11 cellular contexts compared by ENCODE assay signal in the genomic region with DNA sequence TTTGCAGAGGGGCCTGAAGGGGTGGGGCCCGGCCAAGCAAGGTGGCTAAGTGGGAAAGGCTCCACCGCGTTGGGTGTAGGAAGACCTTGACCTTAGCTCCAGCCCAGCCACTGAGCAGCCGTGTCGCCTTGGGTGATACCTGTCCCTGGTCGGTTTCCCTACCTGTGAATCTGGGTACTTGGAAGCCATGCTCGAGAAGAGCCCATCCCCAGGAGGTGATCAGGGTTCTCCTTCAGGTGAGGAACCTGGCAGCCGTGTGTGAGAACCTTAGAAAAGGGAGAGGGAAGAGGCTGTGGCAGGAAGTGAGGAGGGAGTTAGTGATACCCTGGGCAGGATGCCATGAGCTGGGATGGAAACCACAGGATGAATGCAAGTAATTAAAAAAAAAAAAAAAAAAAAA. TPM values are rescaled to one million over a fixed set of nuclear protein-coding genes. Genes with fewer than 3 reads are reported as not detected.
DNase-seq lines count a peak whose midpoint lies in the region; ATAC-seq and TF ChIP-seq lines count a peak whose summit lies in the region.
"Had no signal": no experiment of that assay in that cellular context is flagged by ENCODE, and none has a peak within 500 bp of the region (broad histone marks: within the 10 kb centered on the region; RNA-seq: fewer than 3 reads in every experiment).

No MANE protein-coding gene starts in this region.

- H3K27ac ChIP-seq in RWPE2 (ENCODE audit: poor library complexity, severe bottlenecking) (peak overlapping the region; percentile 45), dorsolateral prefrontal cortex (peak overlapping the region in 18 of 59 donors; percentile 6 to 70 (median 38))
- H3K27ac ChIP-seq: 22Rv1 had no signal

- H3K27me3 Mint-ChIP-seq in CD14-positive monocyte (ENCODE audit: low read depth in 3 of 3): peaks cover 0 to 2% (median 0%) of the 10 kb centered on the region in 3 donors
- H3K27me3 Mint-ChIP-seq: activated CD4-positive, alpha-beta T cell treated with anti-CD3 and anti-CD28 coated beads, Interleukin-2, amount 10 ng/mL, durations not matched to agents 24 days and 14 days; stimulated activated memory B cell treated with anti-CD40 and anti-IgM and Interleukin-4, amounts not matched to agents 10 μg/mL and 1 μg/mL and 100 μg/mL, for 72 hours had no signal

- peak; percentile 85 for ATAC-seq in RWPE2 (ENCODE audit: low read depth)
- no peak for ATAC-seq in stimulated activated effector memory CD8-positive, alpha-beta T cell treated with anti-CD3 and anti-CD28 coated beads, Interleukin-12 subunit alpha, Interleukin-12 subunit beta, amount 100 ng/mL, for 72 hours
- no peak for ATAC-seq in HG03139 (IDR thresholded peaks at IDR 0.05; ENCODE audit: unreplicated experiment)
- ATAC-seq: stimulated activated memory B cell treated with anti-CD40 and anti-IgM and Interleukin-4, amounts not matched to agents 10 μg/mL and 1 μg/mL and 100 μg/mL, for 72 hours had no signal

- H3K36me3 Mint-ChIP-seq in stimulated activated effector memory CD8-positive, alpha-beta T cell treated with anti-CD3 and anti-CD28 coated beads, Interleukin-12 subunit alpha, Interleukin-12 subunit beta, amount 100 ng/mL, for 72 hours: peaks cover 13% of the 10 kb centered on the region
- H3K36me3 Mint-ChIP-seq in CD14-positive monocyte: peaks cover 15 to 24% of the 10 kb centered on the region in 2 donors

- DNase-seq in DMS 273 (lab: John Stamatoyannopoulos, UW; ENCODE audit: unreplicated experiment) (peak; percentile 67), DMS 273 treated with DMSO at 0.1 percent for 48 hours (lab: John Stamatoyannopoulos, UW) (no peak), RWPE2 (ENCODE audit: low spot score) (peak; percentile 84), fibroblast of mammary gland (ENCODE audit: low read depth) (peak; percentile 87), dorsolateral prefrontal cortex (no peak), CD14-positive monocyte (ENCODE audit: low spot score) (no peak)
- no peak for DNase-seq in stimulated activated effector memory CD8-positive, alpha-beta T cell treated with anti-CD3 and anti-CD28 coated beads, Interleukin-12 subunit alpha, Interleukin-12 subunit beta, amount 100 ng/mL, for 72 hours (ENCODE audit: low spot score in 2 of 2)
- DNase-seq: activated CD4-positive, alpha-beta T cell treated with anti-CD3 and anti-CD28 coated beads, Interleukin-2, amount 10 ng/mL, durations not matched to agents 24 days and 14 days had no signal

- intact Hi-C loops in dorsolateral prefrontal cortex (cut with DNase I) (no loop called here), CD14-positive monocyte (cut with micrococcal nuclease) (no loop called here)

- H3K4me1 ChIP-seq in RWPE2 (ENCODE audit: insufficient read depth, poor library complexity, severe bottlenecking): peaks cover 11% of the 10 kb centered on the region

- no peaks in the 10 kb centered on the region for H3K9me3 Mint-ChIP-seq in stimulated activated effector memory CD8-positive, alpha-beta T cell treated with anti-CD3 and anti-CD28 coated beads, Interleukin-12 subunit alpha, Interleukin-12 subunit beta, amount 100 ng/mL, for 72 hours
- H3K9me3 Mint-ChIP-seq in CD14-positive monocyte: peaks cover 0 to 11% (median 9%) of the 10 kb centered on the region in 7 donors
- H3K9me3 Mint-ChIP-seq: stimulated activated memory B cell treated with anti-CD40 and anti-IgM and Interleukin-4, amounts not matched to agents 10 μg/mL and 1 μg/mL and 100 μg/mL, for 72 hours had no signal

- H3K4me1 Mint-ChIP-seq in stimulated activated effector memory CD8-positive, alpha-beta T cell treated with anti-CD3 and anti-CD28 coated beads, Interleukin-12 subunit alpha, Interleukin-12 subunit beta, amount 100 ng/mL, for 72 hours: peaks cover 29% of the 10 kb centered on the region
- peaks cover 22% of the 10 kb centered on the region for H3K4me1 Mint-ChIP-seq in CD14-positive monocyte

- H3K27me3 ChIP-seq in RWPE2 (ENCODE audit: insufficient read depth, poor library complexity, severe bottlenecking) (no peaks in the 10 kb centered on the region), dorsolateral prefrontal cortex (no peaks in the 10 kb centered on the region)

- TF ChIP-seq CTCF in RWPE2 (IDR thresholded peaks at IDR 0.05; ENCODE audit: poor library complexity, severe bottlenecking): no peak
- no peak for TF ChIP-seq CTCF in fibroblast of mammary gland (conservative IDR thresholded peaks at IDR 0.05; ENCODE audit: control insufficient read depth, insufficient read depth, low read depth, low read length)
- no peak for TF ChIP-seq CTCF in dorsolateral prefrontal cortex (IDR thresholded peaks at IDR 0.05 in 54 of 56, conservative IDR thresholded peaks at IDR 0.05 in 2 of 56; ENCODE audit: low read depth in 1 of 56, partially characterized antibody in 56 of 56)
- TF ChIP-seq CTCF in CD14-positive monocyte (IDR thresholded peaks at IDR 0.05): no peak

- peaks cover 3% of the 10 kb centered on the region; the same call in 1 of the 2 replicates for H3K36me3 ChIP-seq in RWPE2 (ENCODE audit: low read depth)

- H3K4me3 Mint-ChIP-seq in stimulated activated effector memory CD8-positive, alpha-beta T cell treated with anti-CD3 and anti-CD28 coated beads, Interleukin-12 subunit alpha, Interleukin-12 subunit beta, amount 100 ng/mL, for 72 hours: no peak overlapping the region
- H3K4me3 Mint-ChIP-seq in CD14-positive monocyte: no peak overlapping the region
- H3K4me3 Mint-ChIP-seq: activated CD4-positive, alpha-beta T cell treated with anti-CD3 and anti-CD28 coated beads, Interleukin-2, amount 10 ng/mL, durations not matched to agents 24 days and 14 days; stimulated activated memory B cell treated with anti-CD40 and anti-IgM and Interleukin-4, amounts not matched to agents 10 μg/mL and 1 μg/mL and 100 μg/mL, for 72 hours had no signal

- peak overlapping the region; percentile 63 for H3K27ac Mint-ChIP-seq in stimulated activated effector memory CD8-positive, alpha-beta T cell treated with anti-CD3 and anti-CD28 coated beads, Interleukin-12 subunit alpha, Interleukin-12 subunit beta, amount 100 ng/mL, for 72 hours
- peak overlapping the region in 2 of 7 donors; percentile 6 to 68 for H3K27ac Mint-ChIP-seq in CD14-positive monocyte
- H3K27ac Mint-ChIP-seq: activated CD4-positive, alpha-beta T cell treated with anti-CD3 and anti-CD28 coated beads, Interleukin-2, amount 10 ng/mL, durations not matched to agents 24 days and 14 days; stimulated activated memory B cell treated with anti-CD40 and anti-IgM and Interleukin-4, amounts not matched to agents 10 μg/mL and 1 μg/mL and 100 μg/mL, for 72 hours had no signal

- no peak overlapping the region for H3K4me3 ChIP-seq in RWPE2 (ENCODE audit: severe bottlenecking)
- H3K4me3 ChIP-seq in fibroblast of mammary gland (ENCODE audit: control insufficient read depth, low read depth, low read length): no peak overlapping the region
- no peak overlapping the region for H3K4me3 ChIP-seq in dorsolateral prefrontal cortex

- H3K9me3 ChIP-seq in RWPE2 (ENCODE audit: severe bottlenecking): peaks cover 4% of the 10 kb centered on the region

RNA-seq across cellular contexts. Expression of a gene that starts 21.6 kb away (rescaled TPM):
- total RNA-seq in dorsolateral prefrontal cortex: 10 to 100 TPM; 13.9 to 53.9 (median 22.6) TPM
- 1 to 10 TPM; 3.7 to 4.9 TPM for polyA plus RNA-seq in CD14-positive monocyte

Comparison
In these comparisons a context has a peak if more than half of its experiments do, and no peak if none do; other contexts are left out.
1. DNase-seq: peak in DMS 273 (single experiment), RWPE2 (single experiment) and fibroblast of mammary gland (single experiment); none in DMS 273 treated with DMSO at 0.1 percent for 48 hours (single experiment), stimulated activated effector memory CD8-positive, alpha-beta T cell treated with anti-CD3 and anti-CD28 coated beads, Interleukin-12 subunit alpha, Interleukin-12 subunit beta, amount 100 ng/mL, for 72 hours (0 of 2), dorsolateral prefrontal cortex (0 of 10) and CD14-positive monocyte (single experiment).